ENCODE assay signal across 8 cellular contexts in genomic region chr6:20534295-20534897, GRCh38. TPM values are rescaled to one million over a fixed set of nuclear protein-coding genes. Genes with fewer than 3 reads are reported as not detected.
DNase-seq lines count a peak whose midpoint lies in the region; ATAC-seq and TF ChIP-seq lines count a peak whose summit lies in the region.

Gene CDKAL1 (plus strand): TSS chr6:20534457. CDS start chr6:20546351, 11,894 bp downstream.

- H3K36me3 ChIP-seq in PC-3 (ENCODE audit: low read depth, low read length) (no peaks in the 10 kb centered on the region), esophagus (ENCODE audit: control insufficient read depth in 2 of 2, insufficient read depth in 2 of 2, low read length in 1 of 2) (no peaks in the 10 kb centered on the region), mucosa of stomach (ENCODE audit: control insufficient read depth, insufficient read depth, low read length) (no peaks in the 10 kb centered on the region)

- no peak for TF ChIP-seq CTCF in PC-3 (conservative IDR thresholded peaks at IDR 0.05; ENCODE audit: low read depth, low read length)

- peaks cover 49% of the 10 kb centered on the region for H3K79me2 ChIP-seq in PC-3 (ENCODE audit: low read length)

- no peaks in the 10 kb centered on the region for H4K20me1 ChIP-seq in PC-3 (ENCODE audit: low read length)

- peak within 1 kb of the TSS; percentile 48 for H3K27ac ChIP-seq in PC-3 (ENCODE audit: low read length)
- H3K27ac ChIP-seq in esophagus (ENCODE audit: low read depth in 2 of 2, low read length in 1 of 2): peak within 1 kb of the TSS; percentile 68 to 94

- intact Hi-C loops in PC-3 (cut with micrococcal nuclease): loop anchor here (10.0 kb wide), 1 partner anchor 320 kb away; the partner anchor contains the start of gene MBOAT1

- H3K9me2 ChIP-seq in PC-3 (replicated peaks; ENCODE audit: low read length): no peaks in the 10 kb centered on the region

- H2AFZ ChIP-seq in PC-3 (ENCODE audit: low read length): peak within 1 kb of the TSS; percentile 85

- H3F3A ChIP-seq in PC-3 (ENCODE audit: low read length, unreplicated experiment): no peaks in the 10 kb centered on the region

- CTCF ChIA-PET in PC-3 (lab: Charles Lee): no interaction called here

- H3K4me2 ChIP-seq in PC-3 (ENCODE audit: low read length): peak within 1 kb of the TSS; percentile 86

- DNase-seq in DMS114 treated with DMSO at 0.1 percent for 48 hours (lab: John Stamatoyannopoulos, UW; ENCODE audit: unreplicated experiment) (peak; percentile 94), PC-3 (peak; percentile 93), activated T-cell treated with anti-CD3 and anti-CD28 coated beads for 48 hours (ENCODE audit: low read depth) (peak; percentile 81)
- DNase-seq in stimulated activated CD8-positive, alpha-beta memory T cell treated with anti-CD3 and anti-CD28 coated beads, Interleukin-7, amount 100 ng/mL, for 1 hour (ENCODE audit: low read depth in 2 of 2): peak; percentile 74 to 78

- H3K9ac ChIP-seq in PC-3 (ENCODE audit: low read length) (peak within 1 kb of the TSS; percentile 89), mucosa of stomach (ENCODE audit: low read length) (peak within 1 kb of the TSS; percentile 89)

- H3K4me3 ChIP-seq in PC-3 (ENCODE audit: low read length) (peak within 1 kb of the TSS; percentile 89), esophagus (ENCODE audit: low read depth in 1 of 2, low read length in 2 of 2) (peak within 1 kb of the TSS; percentile 70 to 100), mucosa of stomach (ENCODE audit: low read length) (peak within 1 kb of the TSS; percentile 87)

- no peaks in the 10 kb centered on the region for H3K27me3 ChIP-seq in PC-3 (ENCODE audit: low read length)
- no peaks in the 10 kb centered on the region for H3K27me3 ChIP-seq in esophagus (ENCODE audit: control insufficient read depth in 1 of 2, insufficient read depth in 2 of 2, low read length in 2 of 2)
- no peaks in the 10 kb centered on the region for H3K27me3 ChIP-seq in mucosa of stomach (ENCODE audit: control insufficient read depth, insufficient read depth, low read length)

- H3K4me1 ChIP-seq in PC-3 (ENCODE audit: insufficient read depth, low read length) (peaks cover 13% of the 10 kb centered on the region), esophagus (ENCODE audit: control insufficient read depth in 2 of 2, insufficient read depth in 2 of 2, low read length in 1 of 2) (no peaks in the 10 kb centered on the region), mucosa of stomach (ENCODE audit: control insufficient read depth, insufficient read depth, low read length) (no peaks in the 10 kb centered on the region)

- no peak for TF ChIP-seq EP300 in Ishikawa (IDR thresholded peaks at IDR 0.05; ENCODE audit: borderline replicate concordance)

- ATAC-seq in GM21576 (IDR thresholded peaks at IDR 0.05; ENCODE audit: unreplicated experiment): peak; percentile 78
- peak; percentile 81 for ATAC-seq in PC-3

- H3K9me3 ChIP-seq in PC-3 (ENCODE audit: low read length): no peaks in the 10 kb centered on the region
- H3K9me3 ChIP-seq in esophagus (ENCODE audit: control insufficient read depth in 2 of 2, insufficient read depth in 1 of 2, low read depth in 1 of 2, low read length in 1 of 2): no peaks in the 10 kb centered on the region
- no peaks in the 10 kb centered on the region for H3K9me3 ChIP-seq in mucosa of stomach (ENCODE audit: control insufficient read depth, low read length)

- 1% methylated on average over 21 of the region's 21 CpGs for WGBS in esophagus, 2 donors

- TF ChIP-seq RAD21 in Ishikawa (IDR thresholded peaks at IDR 0.05; ENCODE audit: low read depth): no peak

- TSS peak; percentile 73 for BruUV-seq in PC-3 (replicated peaks; lab: Mats Ljungman, UMichigan)

- POLR2A ChIA-PET in PC-3 (lab: Charles Lee; ENCODE audit: unreplicated experiment): interaction anchor here (0.6 kb wide), 1 partner anchor 121 kb away, joined by 3 read pairs; no protein-coding TSS in a partner anchor

TF ChIP-seq in Ishikawa, 13 proteins besides CTCF, POLR2A, EP300 and RAD21:
- TF ChIP-seq CEBPB (IDR thresholded peaks at IDR 0.05): no peak
- peak; percentile 95 for TF ChIP-seq TAF1 (IDR thresholded peaks at IDR 0.05; ENCODE audit: low read depth)
- TF ChIP-seq, protein P1, sequence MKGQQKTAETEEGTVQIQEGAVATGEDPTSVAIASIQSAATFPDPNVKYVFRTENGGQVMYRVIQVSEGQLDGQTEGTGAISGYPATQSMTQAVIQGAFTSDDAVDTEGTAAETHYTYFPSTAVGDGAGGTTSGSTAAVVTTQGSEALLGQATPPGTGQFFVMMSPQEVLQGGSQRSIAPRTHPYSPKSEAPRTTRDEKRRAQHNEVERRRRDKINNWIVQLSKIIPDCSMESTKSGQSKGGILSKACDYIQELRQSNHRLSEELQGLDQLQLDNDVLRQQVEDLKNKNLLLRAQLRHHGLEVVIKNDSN (IDR thresholded peaks at IDR 0.05): no peak
- no peak for TF ChIP-seq EGR1 (IDR thresholded peaks at IDR 0.05)
- no peak for TF ChIP-seq REST (IDR thresholded peaks at IDR 0.05; ENCODE audit: low read depth)
- TF ChIP-seq NFIC (IDR thresholded peaks at IDR 0.05): no peak
- no peak for TF ChIP-seq FOXM1 (IDR thresholded peaks at IDR 0.05; ENCODE audit: borderline replicate concordance, low read depth)
- TF ChIP-seq, protein P2, sequence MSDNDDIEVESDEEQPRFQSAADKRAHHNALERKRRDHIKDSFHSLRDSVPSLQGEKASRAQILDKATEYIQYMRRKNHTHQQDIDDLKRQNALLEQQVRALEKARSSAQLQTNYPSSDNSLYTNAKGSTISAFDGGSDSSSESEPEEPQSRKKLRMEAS (IDR thresholded peaks at IDR 0.05): peak; percentile 66
- 0 out of 2 replicates have a peak, but pooled peaks have one; percentile 16 for TF ChIP-seq TCF12 (IDR thresholded peaks at IDR 0.05; ENCODE audit: low read depth)
- TF ChIP-seq CREB1 (IDR thresholded peaks at IDR 0.05; ENCODE audit: low read depth): 0 out of 2 replicates have a peak, but pooled peaks have one; percentile 35
- peak; percentile 98 for TF ChIP-seq YY1 (IDR thresholded peaks at IDR 0.05; ENCODE audit: low read depth)
- TF ChIP-seq TEAD4 (IDR thresholded peaks at IDR 0.05): peak; percentile 9; the same call in 1 of the 2 replicates

RNA-seq across cellular contexts. Expression of gene CDKAL1, which starts in this region (rescaled TPM):
- 13.8 and 14.9 TPM in 2 replicates for total RNA-seq in PC-3 (2014; rRNA removed)
- 1 to 10 TPM; 3.5 TPM for polyA plus RNA-seq in esophagus

Comparison
In these comparisons a context has a peak if more than half of its experiments do, and no peak if none do; other contexts are left out.
1. Peak in every context shown above with its lines: DNase-seq, ATAC-seq, H3K4me3 ChIP-seq and H3K27ac ChIP-seq.